ENCODE assay signal across 26 cellular contexts in genomic region chr3:17232442-17232841, GRCh38.
DNase-seq lines count a peak whose midpoint lies in the region; ATAC-seq, FAIRE-seq and TF ChIP-seq lines count a peak whose summit lies in the region.
"Had no signal": no experiment of that assay in that cellular context is flagged by ENCODE, and none has a peak within 500 bp of the region (broad histone marks: within the 10 kb centered on the region; RNA-seq: fewer than 3 reads in every experiment).

No MANE protein-coding gene starts in this region.

- no peak overlapping the region for H2BK5ac ChIP-seq in mesenchymal stem cell (ENCODE audit: low read depth, low read length, poor library complexity, severe bottlenecking)

- H3K4me3 Mint-ChIP-seq in HFFc6, result no peak overlapping the region
- H3K4me3 Mint-ChIP-seq: activated CD8-positive, alpha-beta memory T cell treated with anti-CD3 and anti-CD28 coated beads, Interleukin-2, amount 10 ng/mL, durations not matched to agents 7 days and 5 days; effector memory CD8-positive, alpha-beta T cell; immature natural killer cell; nephron; WTC11 had no signal

- intact Hi-C loops in vagina (cut with DNase I), result loop anchor here (10.0 kb wide), 1 partner anchor 628 kb away; the partner anchor contains the start of gene DAZL

- no peak overlapping the region for H3K27ac Mint-ChIP-seq in HFFc6
- H3K27ac Mint-ChIP-seq: activated CD8-positive, alpha-beta memory T cell treated with anti-CD3 and anti-CD28 coated beads, Interleukin-2, amount 10 ng/mL, durations not matched to agents 7 days and 5 days; effector memory CD8-positive, alpha-beta T cell; immature natural killer cell; nephron; WTC11 had no signal

- H3K36me3 Mint-ChIP-seq in HFFc6 (ENCODE audit: low read depth), result no peaks in the 10 kb centered on the region
- H3K36me3 Mint-ChIP-seq: WTC11 had no signal

- no peak for TF ChIP-seq CTCF in VCaP (conservative IDR thresholded peaks at IDR 0.05)
- no peak for TF ChIP-seq CTCF in HFFc6 (IDR thresholded peaks at IDR 0.05)
- no peak for TF ChIP-seq CTCF in vagina (IDR thresholded peaks at IDR 0.05)

- H4K8ac ChIP-seq in mesenchymal stem cell (ENCODE audit: low read length), result no peak overlapping the region

- no peaks in the 10 kb centered on the region for H3K9me3 ChIP-seq in vagina
- H3K9me3 ChIP-seq in mesenchymal stem cell (ENCODE audit: control insufficient read depth, low read length), result no peaks in the 10 kb centered on the region
- H3K9me3 ChIP-seq: BLaER1, SJCRH30, tibial nerve had no signal

- H3K4me3 ChIP-seq in vagina, result no peak overlapping the region
- no peak overlapping the region for H3K4me3 ChIP-seq in mesenchymal stem cell (ENCODE audit: insufficient read depth in 1 of 2, low read depth in 1 of 2, low read length in 2 of 2)
- H3K4me3 ChIP-seq: BLaER1, SJCRH30, tibial nerve had no signal

- no peak overlapping the region for H2BK12ac ChIP-seq in mesenchymal stem cell (ENCODE audit: low read length in 2 of 2)

- H3K9me3 Mint-ChIP-seq in HFFc6, result no peaks in the 10 kb centered on the region
- H3K9me3 Mint-ChIP-seq: effector memory CD8-positive, alpha-beta T cell; immature natural killer cell; nephron; WTC11 had no signal

- no peak for DNase-seq in GM12892 (ENCODE audit: insufficient read length)
- DNase-seq in HFFc6, result no peak
- no peak for DNase-seq in vagina (ENCODE audit: extremely low spot score in 2 of 2)
- DNase-seq in mesenchymal stem cell, result no peak
- DNase-seq: activated CD4-positive, alpha-beta T cell treated with anti-CD3 and anti-CD28 coated beads, Interleukin-2, amount 50 U/mL, for 1 hour; activated CD8-positive, alpha-beta memory T cell treated with anti-CD3 and anti-CD28 coated beads, Interleukin-2, amount 10 ng/mL, durations not matched to agents 7 days and 5 days; activated T-cell treated with anti-CD3 and anti-CD28 coated beads, Interleukin-2, amount 50 U/mL, for 48 hours; central memory CD4-positive, alpha-beta T cell; DMS79; effector memory CD8-positive, alpha-beta T cell; GDM1; HCEC 1CT; immature natural killer cell; IMR-90; left colon; mammary epithelial cell; NCI-H526 treated with DMSO at 0.1 percent for 48 hours; SJCRH30; stimulated activated CD4-positive, alpha-beta T cell treated with anti-CD3 and anti-CD28 coated beads, Interleukin-4, amount 100 ng/mL, for 4 hours had no signal

- FAIRE-seq in GM12892 (lab: Jason Lieb, UNC), result peak; percentile 40

- H3K18ac ChIP-seq in mesenchymal stem cell (ENCODE audit: low read depth in 1 of 2, low read length in 2 of 2), result no peak overlapping the region

- no peak overlapping the region for H3K4me2 ChIP-seq in mesenchymal stem cell (ENCODE audit: low read length, poor library complexity, severe bottlenecking)

- peak overlapping the region; percentile 23; the same call in 1 of the 2 replicates for H3K27ac ChIP-seq in VCaP
- no peak overlapping the region for H3K27ac ChIP-seq in vagina
- no peak overlapping the region for H3K27ac ChIP-seq in mesenchymal stem cell (ENCODE audit: low read length, poor library complexity, severe bottlenecking)
- H3K27ac ChIP-seq: BLaER1, SJCRH30, tibial nerve had no signal

- H4K91ac ChIP-seq in mesenchymal stem cell (ENCODE audit: low read length), result no peak overlapping the region

- H3K79me1 ChIP-seq in mesenchymal stem cell (replicated peaks; ENCODE audit: low read length, poor library complexity, severe bottlenecking), result no peaks in the 10 kb centered on the region

- no peak overlapping the region for H2BK120ac ChIP-seq in mesenchymal stem cell (ENCODE audit: low read depth, low read length)

- H3K4me1 ChIP-seq in vagina (no peaks in the 10 kb centered on the region), mesenchymal stem cell (ENCODE audit: control insufficient read depth, insufficient read depth, low read depth, low read length) (no peaks in the 10 kb centered on the region)
- H3K4me1 ChIP-seq: SJCRH30, tibial nerve had no signal

- no peak overlapping the region for H3K4ac ChIP-seq in mesenchymal stem cell (ENCODE audit: low read depth in 1 of 2, low read length in 2 of 2)

- H3K27me3 ChIP-seq in vagina, result no peaks in the 10 kb centered on the region
- H3K27me3 ChIP-seq in mesenchymal stem cell (ENCODE audit: control insufficient read depth in 1 of 2, insufficient read depth in 1 of 2, low read length in 2 of 2), result no peaks in the 10 kb centered on the region
- H3K27me3 ChIP-seq: BLaER1, SJCRH30, tibial nerve had no signal

- no peak overlapping the region for H2AFZ ChIP-seq in mesenchymal stem cell (ENCODE audit: low read depth, low read length)

- no peak overlapping the region for H2BK15ac ChIP-seq in mesenchymal stem cell (ENCODE audit: low read depth, poor library complexity, severe bottlenecking)

- TF ChIP-seq POLR2A in GM12892 (IDR thresholded peaks at IDR 0.05; ENCODE audit: low read depth, low read length) (no peak), vagina (IDR thresholded peaks at IDR 0.05) (no peak)

- ATAC-seq in GM19043 (IDR thresholded peaks at IDR 0.05; ENCODE audit: low read depth, unreplicated experiment) (peak; percentile 41), HG03108 (IDR thresholded peaks at IDR 0.05; ENCODE audit: unreplicated experiment) (peak; percentile 49)
- ATAC-seq: WTC11 had no signal

- H3K27me3 Mint-ChIP-seq in HFFc6 (ENCODE audit: insufficient read depth), result no peaks in the 10 kb centered on the region
- H3K27me3 Mint-ChIP-seq: activated CD8-positive, alpha-beta memory T cell treated with anti-CD3 and anti-CD28 coated beads, Interleukin-2, amount 10 ng/mL, durations not matched to agents 7 days and 5 days; effector memory CD8-positive, alpha-beta T cell had no signal

- H3K4me1 Mint-ChIP-seq in HFFc6 (ENCODE audit: low read depth), result peaks cover 8% of the 10 kb centered on the region
- H3K4me1 Mint-ChIP-seq: nephron, WTC11 had no signal

- peaks cover 0 to 2% of the 10 kb centered on the region in 2 donors for H3K36me3 ChIP-seq in vagina
- peaks cover 0 to 5% of the 10 kb centered on the region in 2 experiments for H3K36me3 ChIP-seq in mesenchymal stem cell (ENCODE audit: control insufficient read depth in 1 of 2, insufficient read depth in 2 of 2, low read depth in 1 of 2, low read length in 2 of 2)
- H3K36me3 ChIP-seq: SJCRH30 had no signal

- no peak overlapping the region for H3K14ac ChIP-seq in mesenchymal stem cell (ENCODE audit: low read length in 2 of 2)

- H3K23ac ChIP-seq in mesenchymal stem cell (ENCODE audit: low read length in 2 of 2), result no peak overlapping the region

- H2AK5ac ChIP-seq in mesenchymal stem cell (ENCODE audit: low read length, severe bottlenecking), result no peak overlapping the region

- H3K9ac ChIP-seq in mesenchymal stem cell (ENCODE audit: low read length), result no peak overlapping the region
- H3K9ac ChIP-seq: BLaER1 had no signal
